In genomic region chr12:121443193-121443829, GRCh38 we compare ENCODE assay signal across 8 cellular contexts. TPM values are rescaled to one million over a fixed set of nuclear protein-coding genes. Genes with fewer than 3 reads are reported as not detected.
DNase-seq lines count a peak whose midpoint lies in the region; ATAC-seq and TF ChIP-seq lines count a peak whose summit lies in the region.

No MANE protein-coding gene starts in this region.

- no peak overlapping the region for H3K4me3 ChIP-seq in lower leg skin (ENCODE audit: low read depth, poor library complexity, severe bottlenecking)

- TF ChIP-seq CTCF in lower leg skin (IDR thresholded peaks at IDR 0.05) = peak in 1 of 3 donors; percentile 24

- TF ChIP-seq POLR2A in lower leg skin (IDR thresholded peaks at IDR 0.05) = no peak

- no peak for ATAC-seq in GM18870 (IDR thresholded peaks at IDR 0.05; ENCODE audit: unreplicated experiment)

- DNase-seq in AG08395 (ENCODE audit: low spot score) (peak; percentile 96), GM19240 (ENCODE audit: insufficient read length, low spot score) (peak; percentile 77), NCI-H2227 (lab: John Stamatoyannopoulos, UW; ENCODE audit: unreplicated experiment) (peak; percentile 77), dermis microvascular lymphatic vessel endothelial cell (ENCODE audit: low read depth in 2 of 2) (peak; percentile 43 to 74), lower leg skin (ENCODE audit: low spot score in 2 of 2) (peak; percentile 67 to 95)
- DNase-seq in activated CD4-positive, alpha-beta T cell treated with anti-CD3 and anti-CD28 coated beads, Interleukin-2, amount 50 U/mL, for 24 hours (ENCODE audit: low read depth in 1 of 2, low spot score in 1 of 2) = peak; percentile 41 to 52
- DNase-seq in stimulated activated CD4-positive, alpha-beta T cell treated with anti-CD3 and anti-CD28 coated beads, Interleukin-4, amount 100 ng/mL, for 48 hours (ENCODE audit: low read depth in 2 of 2) = peak; percentile 59 to 66

- WGBS in lower leg skin, 2 donors = 47 to 52% methylated on average over 20 of the region's 20 CpGs

- intact Hi-C loops in lower leg skin (cut with DNase I; ENCODE audit: low total_unique reads) = loop anchor here (5.0 kb wide), 1 partner anchor 101 kb away; no protein-coding TSS in a partner anchor

RNA-seq across cellular contexts. Expression of gene RNF34, which starts 43.4 kb away (rescaled TPM):
- total RNA-seq in dermis microvascular lymphatic vessel endothelial cell = 83.6 and 114 TPM in 2 replicates
- 10 to 100 TPM; 18.9 to 32.1 (median 25.8) TPM for total RNA-seq in lower leg skin
